Comparison of ENCODE assay signal across 8 cellular contexts in genomic region chr15:63188937-63189871, GRCh38. TPM values are rescaled to one million over a fixed set of nuclear protein-coding genes. Genes with fewer than 3 reads are reported as not detected.
A peak's percentile ranks its signal among the peaks of the same experiment; 100 is the strongest.
DNase-seq lines count a peak whose midpoint lies in the region; ATAC-seq and TF ChIP-seq lines count a peak whose summit lies in the region.

RAB8B (plus strand) TSS chr15:63189606; CDS start chr15:63189625, 19 bp downstream.

- WGBS in spleen, 5 donors, result 0 to 1% (median 1%) methylated on average over 55 to 77 of the region's 77 CpGs

- peak within 1 kb of the TSS; percentile 57 to 85 (median 62) for H3K4me3 ChIP-seq in spleen

- TF ChIP-seq POLR2A in GM18951 (IDR thresholded peaks at IDR 0.05; ENCODE audit: extremely low read depth, insufficient read depth, insufficient read length), result peak; percentile 73
- TF ChIP-seq POLR2A in spleen (IDR thresholded peaks at IDR 0.05), result peak in 1 of 3 donors; percentile 78

- peaks cover 29 to 52% (median 45%) of the 10 kb centered on the region in 6 donors for H3K4me1 ChIP-seq in spleen

- in situ Hi-C loops in GM18951 (cut with MboI; ENCODE audit: low sequenced_read_pairs, unreplicated experiment), result no loop called here

- DNase-seq in AG09319 (ENCODE audit: extremely low read depth, low read depth), result peak; percentile 91
- peak; percentile 75 for DNase-seq in NCI-H345 treated with DMSO at 0.1 percent for 48 hours (lab: John Stamatoyannopoulos, UW; ENCODE audit: unreplicated experiment)
- DNase-seq in activated CD4-positive, CD25-positive, alpha-beta regulatory T cell treated with anti-CD3 and anti-CD28 coated beads, Interleukin-2, amount 50 U/mL, for 16 hours (ENCODE audit: low read depth, low spot score), result peak; percentile 96
- peak; percentile 92 for DNase-seq in central memory CD4-positive, alpha-beta T cell
- DNase-seq in inferior parietal cortex (ENCODE audit: extremely low spot score), result peak; percentile 95
- peak; percentile 99 for DNase-seq in spleen

- intact Hi-C loops in spleen (cut with DNase I; ENCODE audit: low total_unique reads), result loop anchor here (10.0 kb wide), 1 partner anchor 86 kb away; the partner anchor contains the start of gene APH1B

- H3K9me3 ChIP-seq in spleen, result no peaks in the 10 kb centered on the region

- peak; percentile 73 for ATAC-seq in HG03196 (IDR thresholded peaks at IDR 0.05; ENCODE audit: unreplicated experiment)

- no peak; the same call in 1 of the 2 replicates for TF ChIP-seq CTCF in AG09319 (IDR thresholded peaks at IDR 0.05; ENCODE audit: low read depth, low read length)
- TF ChIP-seq CTCF in spleen (IDR thresholded peaks at IDR 0.05 in 8 of 11, conservative IDR thresholded peaks at IDR 0.05 in 3 of 11), result peak in 4 of 11 experiments; percentile 5 to 49 (median 30)

- H3K27ac ChIP-seq in spleen, result peak within 1 kb of the TSS; percentile 76 to 97 (median 92)

- no peaks in the 10 kb centered on the region for H3K36me3 ChIP-seq in spleen

- H3K27me3 ChIP-seq in spleen (replicated peaks in 1 of 7), result no peaks in the 10 kb centered on the region

RNA-seq across cellular contexts. Expression of gene RAB8B, which starts in this region (rescaled TPM):
- 10 to 100 TPM; 63.4 to 96.4 (median 67.7) TPM for total RNA-seq in spleen
- polyA plus RNA-seq in spleen, result 10 to 100 TPM; 18.9 to 24.1 (median 22.8) TPM

Comparison
In these comparisons a context has a peak if more than half of its experiments do, and no peak if none do; other contexts are left out.
1. Peak in every context shown above with its lines: DNase-seq, ATAC-seq, H3K4me3 ChIP-seq and H3K27ac ChIP-seq.